ENCODE assay signal across 1 cellular context in genomic region chr1:16366722-16367257, GRCh38.
A peak's percentile ranks its signal among the peaks of the same experiment; 100 is the strongest.
TF ChIP-seq lines count a peak whose summit lies in the region.

TSS of gene SZRD1 (plus strand) at chr1:16367242. CDS start at chr1:16367258, 16 bp downstream.

TF ChIP-seq in K562, 482 proteins besides CTCF, POLR2A, EP300 and RAD21 (continued from another document and continues in another):
- TF ChIP-seq ATF2 (CRISPR knock-in tag; IDR thresholded peaks at IDR 0.05) (no peak), BACH1 (tag; IDR thresholded peaks at IDR 0.05) (peak; percentile 88; the same call in 1 of the 2 replicates), ZNF263 (CRISPR knock-in tag; IDR thresholded peaks at IDR 0.05; ENCODE audit: borderline replicate concordance) (no peak; the same call in 1 of the 2 replicates), CBFB (CRISPR knock-in tag; IDR thresholded peaks at IDR 0.05) (no peak), ZNF561 (CRISPR knock-in tag; conservative IDR thresholded peaks at IDR 0.05) (no peak), ASH1L (IDR thresholded peaks at IDR 0.05; ENCODE audit: borderline replicate concordance, low read depth, partially characterized antibody) (peak; percentile 80), HIVEP1 (CRISPR knock-in tag; IDR thresholded peaks at IDR 0.05) (no peak), NR2C2 (CRISPR knock-in tag; IDR thresholded peaks at IDR 0.05) (no peak), NR2C2 (tag; IDR thresholded peaks at IDR 0.05) (peak; percentile 94), NRF1 (conservative IDR thresholded peaks at IDR 0.05 in 1 of 2, IDR thresholded peaks at IDR 0.05 in 1 of 2) (peak; percentile 98), ZNF586 (CRISPR knock-in tag; conservative IDR thresholded peaks at IDR 0.05) (no peak), RBM22 (IDR thresholded peaks at IDR 0.05; ENCODE audit: low read depth, low read length, poor library complexity, severe bottlenecking) (no peak), CEBPB (tag; IDR thresholded peaks at IDR 0.05) (peak; percentile 34; the same call in 1 of the 2 replicates), ZFPM2 (CRISPR knock-in tag; IDR thresholded peaks at IDR 0.05) (no peak), POLR2H (tag; IDR thresholded peaks at IDR 0.05; ENCODE audit: low read depth) (no peak; the same call in none of the 2 replicates), STAT5B (CRISPR knock-in tag; IDR thresholded peaks at IDR 0.05) (no peak), FOS (IDR thresholded peaks at IDR 0.05; ENCODE audit: extremely low read depth, insufficient read length) (no peak), ZNF584 (CRISPR knock-in tag; IDR thresholded peaks at IDR 0.05; ENCODE audit: low read depth) (peak; percentile 98), PCBP1 (IDR thresholded peaks at IDR 0.05; ENCODE audit: low read depth, low read length, poor library complexity, severe bottlenecking) (no peak), CBX2 (IDR thresholded peaks at IDR 0.05; ENCODE audit: insufficient read depth, low read length, poor library complexity, severe bottlenecking) (no peak), ESRRA (IDR thresholded peaks at IDR 0.05; ENCODE audit: borderline replicate concordance, low read depth) (peak; percentile 75; the same call in 1 of the 2 replicates), ELF2 (CRISPR knock-in tag; IDR thresholded peaks at IDR 0.05) (peak; percentile 97), RCOR1 (IDR thresholded peaks at IDR 0.05; ENCODE audit: borderline replicate concordance in 1 of 2, low read depth in 2 of 2, low read length in 2 of 2) (no peak; a peak in 1 of 4 replicates), TGIF2 (CRISPR knock-in tag; IDR thresholded peaks at IDR 0.05) (no peak), ZNF239 (CRISPR knock-in tag; IDR thresholded peaks at IDR 0.05) (peak; percentile 64), LARP7 (IDR thresholded peaks at IDR 0.05) (no peak), ZNF707 (CRISPR knock-in tag; conservative IDR thresholded peaks at IDR 0.05) (no peak), ZKSCAN3 (CRISPR knock-in tag; IDR thresholded peaks at IDR 0.05) (no peak), TFAP4 (CRISPR knock-in tag; IDR thresholded peaks at IDR 0.05; ENCODE audit: borderline replicate concordance) (no peak), SUPT5H (IDR thresholded peaks at IDR 0.05) (no peak), ZNF717 (CRISPR knock-in tag; IDR thresholded peaks at IDR 0.05) (no peak), THAP12 (CRISPR knock-in tag; IDR thresholded peaks at IDR 0.05) (no peak), SMAD4 (CRISPR knock-in tag; conservative IDR thresholded peaks at IDR 0.05) (peak; percentile 39; the same call in 1 of the 2 replicates), ZFP30 (CRISPR knock-in tag; IDR thresholded peaks at IDR 0.05; ENCODE audit: borderline replicate concordance) (no peak), CREB1 (IDR thresholded peaks at IDR 0.05) (peak; percentile 93), CREB1 (CRISPR knock-in tag; IDR thresholded peaks at IDR 0.05) (peak; percentile 95), BMI1 (IDR thresholded peaks at IDR 0.05; ENCODE audit: low read length) (no peak), MED1 (CRISPR knock-in tag; IDR thresholded peaks at IDR 0.05; ENCODE audit: borderline replicate concordance) (no peak), HBP1 (CRISPR knock-in tag; IDR thresholded peaks at IDR 0.05) (no peak), RBM14 (IDR thresholded peaks at IDR 0.05; ENCODE audit: borderline replicate concordance, insufficient read depth, low read depth, low read length) (no peak), ELK1 (CRISPR knock-in tag; IDR thresholded peaks at IDR 0.05) (no peak), GABPA (tag; conservative IDR thresholded peaks at IDR 0.05; ENCODE audit: low read depth) (peak; percentile 97), HNRNPUL1 (IDR thresholded peaks at IDR 0.05; ENCODE audit: low read length) (no peak), KDM4B (IDR thresholded peaks at IDR 0.05; ENCODE audit: borderline replicate concordance in 2 of 2, low read depth in 1 of 2) (no peak), NFXL1 (CRISPR knock-in tag; IDR thresholded peaks at IDR 0.05) (no peak), SMARCB1 (IDR thresholded peaks at IDR 0.05; ENCODE audit: insufficient read length, low read depth) (no peak)
- TF ChIP-seq, protein P1, sequence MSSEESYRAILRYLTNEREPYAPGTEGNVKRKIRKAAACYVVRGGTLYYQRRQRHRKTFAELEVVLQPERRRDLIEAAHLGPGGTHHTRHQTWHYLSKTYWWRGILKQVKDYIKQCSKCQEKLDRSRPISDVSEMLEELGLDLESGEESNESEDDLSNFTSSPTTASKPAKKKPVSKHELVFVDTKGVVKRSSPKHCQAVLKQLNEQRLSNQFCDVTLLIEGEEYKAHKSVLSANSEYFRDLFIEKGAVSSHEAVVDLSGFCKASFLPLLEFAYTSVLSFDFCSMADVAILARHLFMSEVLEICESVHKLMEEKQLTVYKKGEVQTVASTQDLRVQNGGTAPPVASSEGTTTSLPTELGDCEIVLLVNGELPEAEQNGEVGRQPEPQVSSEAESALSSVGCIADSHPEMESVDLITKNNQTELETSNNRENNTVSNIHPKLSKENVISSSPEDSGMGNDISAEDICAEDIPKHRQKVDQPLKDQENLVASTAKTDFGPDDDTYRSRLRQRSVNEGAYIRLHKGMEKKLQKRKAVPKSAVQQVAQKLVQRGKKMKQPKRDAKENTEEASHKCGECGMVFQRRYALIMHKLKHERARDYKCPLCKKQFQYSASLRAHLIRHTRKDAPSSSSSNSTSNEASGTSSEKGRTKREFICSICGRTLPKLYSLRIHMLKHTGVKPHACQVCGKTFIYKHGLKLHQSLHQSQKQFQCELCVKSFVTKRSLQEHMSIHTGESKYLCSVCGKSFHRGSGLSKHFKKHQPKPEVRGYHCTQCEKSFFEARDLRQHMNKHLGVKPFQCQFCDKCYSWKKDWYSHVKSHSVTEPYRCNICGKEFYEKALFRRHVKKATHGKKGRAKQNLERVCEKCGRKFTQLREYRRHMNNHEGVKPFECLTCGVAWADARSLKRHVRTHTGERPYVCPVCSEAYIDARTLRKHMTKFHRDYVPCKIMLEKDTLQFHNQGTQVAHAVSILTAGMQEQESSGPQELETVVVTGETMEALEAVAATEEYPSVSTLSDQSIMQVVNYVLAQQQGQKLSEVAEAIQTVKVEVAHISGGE (CRISPR knock-in tag; IDR thresholded peaks at IDR 0.05) = peak in 1 of 3 experiments; percentile 92; a peak in 2 of 6 replicates
- TF ChIP-seq, protein P2, sequence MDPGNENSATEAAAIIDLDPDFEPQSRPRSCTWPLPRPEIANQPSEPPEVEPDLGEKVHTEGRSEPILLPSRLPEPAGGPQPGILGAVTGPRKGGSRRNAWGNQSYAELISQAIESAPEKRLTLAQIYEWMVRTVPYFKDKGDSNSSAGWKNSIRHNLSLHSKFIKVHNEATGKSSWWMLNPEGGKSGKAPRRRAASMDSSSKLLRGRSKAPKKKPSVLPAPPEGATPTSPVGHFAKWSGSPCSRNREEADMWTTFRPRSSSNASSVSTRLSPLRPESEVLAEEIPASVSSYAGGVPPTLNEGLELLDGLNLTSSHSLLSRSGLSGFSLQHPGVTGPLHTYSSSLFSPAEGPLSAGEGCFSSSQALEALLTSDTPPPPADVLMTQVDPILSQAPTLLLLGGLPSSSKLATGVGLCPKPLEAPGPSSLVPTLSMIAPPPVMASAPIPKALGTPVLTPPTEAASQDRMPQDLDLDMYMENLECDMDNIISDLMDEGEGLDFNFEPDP (CRISPR knock-in tag; IDR thresholded peaks at IDR 0.05) = no peak
- TF ChIP-seq, protein P3, sequence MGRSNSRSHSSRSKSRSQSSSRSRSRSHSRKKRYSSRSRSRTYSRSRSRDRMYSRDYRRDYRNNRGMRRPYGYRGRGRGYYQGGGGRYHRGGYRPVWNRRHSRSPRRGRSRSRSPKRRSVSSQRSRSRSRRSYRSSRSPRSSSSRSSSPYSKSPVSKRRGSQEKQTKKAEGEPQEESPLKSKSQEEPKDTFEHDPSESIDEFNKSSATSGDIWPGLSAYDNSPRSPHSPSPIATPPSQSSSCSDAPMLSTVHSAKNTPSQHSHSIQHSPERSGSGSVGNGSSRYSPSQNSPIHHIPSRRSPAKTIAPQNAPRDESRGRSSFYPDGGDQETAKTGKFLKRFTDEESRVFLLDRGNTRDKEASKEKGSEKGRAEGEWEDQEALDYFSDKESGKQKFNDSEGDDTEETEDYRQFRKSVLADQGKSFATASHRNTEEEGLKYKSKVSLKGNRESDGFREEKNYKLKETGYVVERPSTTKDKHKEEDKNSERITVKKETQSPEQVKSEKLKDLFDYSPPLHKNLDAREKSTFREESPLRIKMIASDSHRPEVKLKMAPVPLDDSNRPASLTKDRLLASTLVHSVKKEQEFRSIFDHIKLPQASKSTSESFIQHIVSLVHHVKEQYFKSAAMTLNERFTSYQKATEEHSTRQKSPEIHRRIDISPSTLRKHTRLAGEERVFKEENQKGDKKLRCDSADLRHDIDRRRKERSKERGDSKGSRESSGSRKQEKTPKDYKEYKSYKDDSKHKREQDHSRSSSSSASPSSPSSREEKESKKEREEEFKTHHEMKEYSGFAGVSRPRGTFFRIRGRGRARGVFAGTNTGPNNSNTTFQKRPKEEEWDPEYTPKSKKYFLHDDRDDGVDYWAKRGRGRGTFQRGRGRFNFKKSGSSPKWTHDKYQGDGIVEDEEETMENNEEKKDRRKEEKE (IDR thresholded peaks at IDR 0.05; ENCODE audit: borderline replicate concordance in 1 of 2, control insufficient read depth in 1 of 2, low read depth in 2 of 2, low read length in 1 of 2) = no peak
- TF ChIP-seq, protein P4, sequence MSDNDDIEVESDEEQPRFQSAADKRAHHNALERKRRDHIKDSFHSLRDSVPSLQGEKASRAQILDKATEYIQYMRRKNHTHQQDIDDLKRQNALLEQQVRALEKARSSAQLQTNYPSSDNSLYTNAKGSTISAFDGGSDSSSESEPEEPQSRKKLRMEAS (CRISPR knock-in tag; IDR thresholded peaks at IDR 0.05) = no peak
- TF ChIP-seq, protein P5, sequence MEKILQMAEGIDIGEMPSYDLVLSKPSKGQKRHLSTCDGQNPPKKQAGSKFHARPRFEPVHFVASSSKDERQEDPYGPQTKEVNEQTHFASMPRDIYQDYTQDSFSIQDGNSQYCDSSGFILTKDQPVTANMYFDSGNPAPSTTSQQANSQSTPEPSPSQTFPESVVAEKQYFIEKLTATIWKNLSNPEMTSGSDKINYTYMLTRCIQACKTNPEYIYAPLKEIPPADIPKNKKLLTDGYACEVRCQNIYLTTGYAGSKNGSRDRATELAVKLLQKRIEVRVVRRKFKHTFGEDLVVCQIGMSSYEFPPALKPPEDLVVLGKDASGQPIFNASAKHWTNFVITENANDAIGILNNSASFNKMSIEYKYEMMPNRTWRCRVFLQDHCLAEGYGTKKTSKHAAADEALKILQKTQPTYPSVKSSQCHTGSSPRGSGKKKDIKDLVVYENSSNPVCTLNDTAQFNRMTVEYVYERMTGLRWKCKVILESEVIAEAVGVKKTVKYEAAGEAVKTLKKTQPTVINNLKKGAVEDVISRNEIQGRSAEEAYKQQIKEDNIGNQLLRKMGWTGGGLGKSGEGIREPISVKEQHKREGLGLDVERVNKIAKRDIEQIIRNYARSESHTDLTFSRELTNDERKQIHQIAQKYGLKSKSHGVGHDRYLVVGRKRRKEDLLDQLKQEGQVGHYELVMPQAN (IDR thresholded peaks at IDR 0.05; ENCODE audit: borderline replicate concordance) = no peak
